Comparison of ENCODE assay signal across 8 cellular contexts in genomic region chr19:38877781-38878574, GRCh38. TPM values are rescaled to one million over a fixed set of nuclear protein-coding genes. Genes with fewer than 3 reads are reported as not detected.
A peak's percentile ranks its signal among the peaks of the same experiment; 100 is the strongest.
DNase-seq lines count a peak whose midpoint lies in the region; ATAC-seq and TF ChIP-seq lines count a peak whose summit lies in the region.

Gene RINL, minus strand, starts transcription at chr19:38878275. Its CDS starts 1,533 bp downstream, at chr19:38876742.

- H3K27ac ChIP-seq in BLaER1 (peak within 1 kb of the TSS; percentile 100), GM23338 (ENCODE audit: low read depth) (no peak within 1 kb of the TSS), esophagus (ENCODE audit: low read depth in 2 of 2, low read length in 1 of 2) (peak within 1 kb of the TSS; percentile 60 to 67), sigmoid colon (peak within 1 kb of the TSS in 3 of 4 donors; percentile 16 to 31 (median 28))

- no peaks in the 10 kb centered on the region for H3K27me3 ChIP-seq in BLaER1
- H3K27me3 ChIP-seq in GM23338 (ENCODE audit: insufficient read depth): peaks cover 3% of the 10 kb centered on the region; the same call in 1 of the 2 replicates
- no peaks in the 10 kb centered on the region for H3K27me3 ChIP-seq in esophagus (ENCODE audit: control insufficient read depth in 1 of 2, insufficient read depth in 2 of 2, low read length in 2 of 2)
- no peaks in the 10 kb centered on the region for H3K27me3 ChIP-seq in sigmoid colon

- H3K4me3 Mint-ChIP-seq in GM23338: peak within 1 kb of the TSS; percentile 38

- H3K4me2 ChIP-seq in BLaER1 (peak within 1 kb of the TSS; percentile 100), GM23338 (peak within 1 kb of the TSS; percentile 60)

- peaks cover 27% of the 10 kb centered on the region for H3K4me1 Mint-ChIP-seq in GM23338

- intact Hi-C loops in sigmoid colon (cut with DNase I): no loop called here

- peak within 1 kb of the TSS; percentile 63 for H3K4me3 ChIP-seq in BLaER1
- H3K4me3 ChIP-seq in GM23338: 0 out of 2 replicates have a peak within 1 kb of the TSS, but pooled peaks have one; percentile 10
- no peak within 1 kb of the TSS for H3K4me3 ChIP-seq in esophagus (ENCODE audit: low read depth in 1 of 2, low read length in 2 of 2)
- H3K4me3 ChIP-seq in sigmoid colon: no peak within 1 kb of the TSS

- no peaks in the 10 kb centered on the region for H3K9me2 ChIP-seq in GM23338 (ENCODE audit: insufficient read depth)

- TF ChIP-seq EP300 in sigmoid colon (IDR thresholded peaks at IDR 0.05): no peak

- peak within 1 kb of the TSS; percentile 48; the same call in 1 of the 2 replicates for H3K27ac Mint-ChIP-seq in GM23338

- TF ChIP-seq POLR2A in sigmoid colon (IDR thresholded peaks at IDR 0.05): no peak

- H3K36me3 ChIP-seq in BLaER1 (peaks cover 14% of the 10 kb centered on the region; the same call in 1 of the 2 replicates), GM23338 (ENCODE audit: insufficient read depth) (no peaks in the 10 kb centered on the region), esophagus (ENCODE audit: control insufficient read depth in 2 of 2, insufficient read depth in 2 of 2, low read length in 1 of 2) (peaks cover 0 to 8% of the 10 kb centered on the region in 2 donors), sigmoid colon (peaks cover 7 to 38% (median 25%) of the 10 kb centered on the region in 4 donors)

- H2AFZ ChIP-seq in GM23338: peak within 1 kb of the TSS; percentile 66; the same call in 1 of the 2 replicates

- no peaks in the 10 kb centered on the region for H3K79me2 ChIP-seq in GM23338 (replicated peaks; ENCODE audit: insufficient read depth)

- H3K9me3 Mint-ChIP-seq in GM23338: no peaks in the 10 kb centered on the region

- H3K27me3 Mint-ChIP-seq in GM23338 (ENCODE audit: insufficient read depth, low read depth, poor library complexity): peaks cover 8% of the 10 kb centered on the region

- 32 to 44% methylated on average over 11 of the region's 11 CpGs for WGBS in esophagus, 2 donors
- 11 to 27% methylated on average over 11 of the region's 11 CpGs for WGBS in sigmoid colon, 2 donors

- no peaks in the 10 kb centered on the region for H3K36me3 Mint-ChIP-seq in GM23338 (ENCODE audit: low read depth)

- H4K20me1 ChIP-seq in BLaER1: no peaks in the 10 kb centered on the region
- H4K20me1 ChIP-seq in GM23338 (replicated peaks; ENCODE audit: insufficient read depth): no peaks in the 10 kb centered on the region

- DNase-seq in GM23338 (ENCODE audit: low spot score) (peak; percentile 43), NCI-H526 treated with DMSO at 0.1 percent for 48 hours (lab: John Stamatoyannopoulos, UW) (peak; percentile 14), sigmoid colon (no peak), HuH-7.5 (ENCODE audit: low spot score) (no peak)
- DNase-seq in activated CD4-positive, alpha-beta T cell treated with anti-CD3 and anti-CD28 coated beads, Interleukin-2, amount 50 U/mL, for 48 hours: peak; percentile 71 to 79

- H3F3A ChIP-seq in GM23338 (replicated peaks; ENCODE audit: low read depth): 0 out of 2 replicates have a peak, but pooled peaks cover 2% of the 10 kb centered on the region

- H3K4me1 ChIP-seq in BLaER1 (peaks cover 94% of the 10 kb centered on the region), GM23338 (ENCODE audit: insufficient read depth) (peaks cover 17% of the 10 kb centered on the region), esophagus (ENCODE audit: control insufficient read depth in 2 of 2, insufficient read depth in 2 of 2, low read length in 1 of 2) (peaks cover 0 to 7% of the 10 kb centered on the region in 2 donors), sigmoid colon (no peaks in the 10 kb centered on the region)

- no peak for TF ChIP-seq CTCF in GM23338 (conservative IDR thresholded peaks at IDR 0.05; ENCODE audit: low read depth in 2 of 2)
- no peak for TF ChIP-seq CTCF in sigmoid colon (IDR thresholded peaks at IDR 0.05)

- H3K9ac ChIP-seq in BLaER1: peak within 1 kb of the TSS; percentile 93

- ATAC-seq in GM23338 (peak; percentile 44), GM19395 (IDR thresholded peaks at IDR 0.05; ENCODE audit: unreplicated experiment) (no peak)

- H3K9me3 ChIP-seq in BLaER1: no peaks in the 10 kb centered on the region
- H3K9me3 ChIP-seq in esophagus (ENCODE audit: control insufficient read depth in 2 of 2, insufficient read depth in 1 of 2, low read depth in 1 of 2, low read length in 1 of 2): no peaks in the 10 kb centered on the region
- H3K9me3 ChIP-seq in sigmoid colon: no peaks in the 10 kb centered on the region

TF ChIP-seq in GM23338, 12 proteins besides CTCF, POLR2A, EP300 and RAD21:
- no peak for TF ChIP-seq STAT1 (IDR thresholded peaks at IDR 0.05; ENCODE audit: unreplicated experiment)
- no peak for TF ChIP-seq POLR2AphosphoS5 (IDR thresholded peaks at IDR 0.05; ENCODE audit: low read depth)

RNA-seq across cellular contexts. Expression of gene RINL, which starts in this region (rescaled TPM):
- 11.2 and 22.4 TPM in 2 replicates for total RNA-seq in GM23338 (2014; rRNA removed; shearing (Covaris generic))
- polyA plus RNA-seq in GM23338 (2016; fragmentation: Nextera tagmentation; extraction: Ambion mirVana): 19.4 and 21.4 TPM in 2 replicates
- polyA plus RNA-seq in esophagus: 10 to 100 TPM in 1 of 2 donors, 1 to 10 TPM in 1; 8.4 to 20.5 TPM
- 10 to 100 TPM in 1 of 4 donors, 1 to 10 TPM in 3; 3.5 to 15.8 (median 4.7) TPM for total RNA-seq in sigmoid colon
- polyA plus RNA-seq in sigmoid colon: 10 to 100 TPM in 1 of 3 donors, 1 to 10 TPM in 2; 3.7 to 17.6 (median 4.8) TPM

Comparison
In these comparisons a context has a peak if more than half of its experiments do, and no peak if none do; other contexts are left out.
1. H3K4me3 ChIP-seq: peak in BLaER1 (single experiment) and GM23338 (single experiment); none in esophagus (0 of 2) and sigmoid colon (0 of 4).
2. DNase-seq: peak in GM23338 (single experiment), NCI-H526 treated with DMSO at 0.1 percent for 48 hours (single experiment) and activated CD4-positive, alpha-beta T cell treated with anti-CD3 and anti-CD28 coated beads, Interleukin-2, amount 50 U/mL, for 48 hours (2 of 2); none in sigmoid colon (single experiment) and HuH-7.5 (single experiment).